ENCODE assay signal across 1 cellular context in genomic region chr21:39379986-39380891, GRCh38.
TF ChIP-seq lines count a peak whose summit lies in the region.

No MANE protein-coding gene starts in this region.

TF ChIP-seq in K562, 482 proteins besides CTCF, POLR2A, EP300 and RAD21 (continued from another document and continues in another):
- TF ChIP-seq, protein P1, sequence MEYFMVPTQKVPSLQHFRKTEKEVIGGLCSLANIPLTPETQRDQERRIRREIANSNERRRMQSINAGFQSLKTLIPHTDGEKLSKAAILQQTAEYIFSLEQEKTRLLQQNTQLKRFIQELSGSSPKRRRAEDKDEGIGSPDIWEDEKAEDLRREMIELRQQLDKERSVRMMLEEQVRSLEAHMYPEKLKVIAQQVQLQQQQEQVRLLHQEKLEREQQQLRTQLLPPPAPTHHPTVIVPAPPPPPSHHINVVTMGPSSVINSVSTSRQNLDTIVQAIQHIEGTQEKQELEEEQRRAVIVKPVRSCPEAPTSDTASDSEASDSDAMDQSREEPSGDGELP (CRISPR knock-in tag; IDR thresholded peaks at IDR 0.05; ENCODE audit: borderline replicate concordance), result peak; percentile 38; the same call in 1 of the 2 replicates
- no peak for TF ChIP-seq POU5F1 (IDR thresholded peaks at IDR 0.05; ENCODE audit: borderline replicate concordance, low read depth, low read length, partially characterized antibody)
- no peak for TF ChIP-seq BCOR (IDR thresholded peaks at IDR 0.05)
- TF ChIP-seq, protein P2, sequence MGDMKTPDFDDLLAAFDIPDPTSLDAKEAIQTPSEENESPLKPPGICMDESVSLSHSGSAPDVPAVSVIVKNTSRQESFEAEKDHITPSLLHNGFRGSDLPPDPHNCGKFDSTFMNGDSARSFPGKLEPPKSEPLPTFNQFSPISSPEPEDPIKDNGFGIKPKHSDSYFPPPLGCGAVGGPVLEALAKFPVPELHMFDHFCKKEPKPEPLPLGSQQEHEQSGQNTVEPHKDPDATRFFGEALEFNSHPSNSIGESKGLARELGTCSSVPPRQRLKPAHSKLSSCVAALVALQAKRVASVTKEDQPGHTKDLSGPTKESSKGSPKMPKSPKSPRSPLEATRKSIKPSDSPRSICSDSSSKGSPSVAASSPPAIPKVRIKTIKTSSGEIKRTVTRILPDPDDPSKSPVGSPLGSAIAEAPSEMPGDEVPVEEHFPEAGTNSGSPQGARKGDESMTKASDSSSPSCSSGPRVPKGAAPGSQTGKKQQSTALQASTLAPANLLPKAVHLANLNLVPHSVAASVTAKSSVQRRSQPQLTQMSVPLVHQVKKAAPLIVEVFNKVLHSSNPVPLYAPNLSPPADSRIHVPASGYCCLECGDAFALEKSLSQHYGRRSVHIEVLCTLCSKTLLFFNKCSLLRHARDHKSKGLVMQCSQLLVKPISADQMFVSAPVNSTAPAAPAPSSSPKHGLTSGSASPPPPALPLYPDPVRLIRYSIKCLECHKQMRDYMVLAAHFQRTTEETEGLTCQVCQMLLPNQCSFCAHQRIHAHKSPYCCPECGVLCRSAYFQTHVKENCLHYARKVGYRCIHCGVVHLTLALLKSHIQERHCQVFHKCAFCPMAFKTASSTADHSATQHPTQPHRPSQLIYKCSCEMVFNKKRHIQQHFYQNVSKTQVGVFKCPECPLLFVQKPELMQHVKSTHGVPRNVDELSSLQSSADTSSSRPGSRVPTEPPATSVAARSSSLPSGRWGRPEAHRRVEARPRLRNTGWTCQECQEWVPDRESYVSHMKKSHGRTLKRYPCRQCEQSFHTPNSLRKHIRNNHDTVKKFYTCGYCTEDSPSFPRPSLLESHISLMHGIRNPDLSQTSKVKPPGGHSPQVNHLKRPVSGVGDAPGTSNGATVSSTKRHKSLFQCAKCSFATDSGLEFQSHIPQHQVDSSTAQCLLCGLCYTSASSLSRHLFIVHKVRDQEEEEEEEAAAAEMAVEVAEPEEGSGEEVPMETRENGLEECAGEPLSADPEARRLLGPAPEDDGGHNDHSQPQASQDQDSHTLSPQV (IDR thresholded peaks at IDR 0.05), result peak; percentile 73; the same call in 1 of the 2 replicates
- TF ChIP-seq MEIS2 (IDR thresholded peaks at IDR 0.05; ENCODE audit: partially characterized antibody), result peak; percentile 77
- TF ChIP-seq FOXA1 (IDR thresholded peaks at IDR 0.05; ENCODE audit: borderline replicate concordance), result no peak
- TF ChIP-seq ZNF324 (CRISPR knock-in tag; IDR thresholded peaks at IDR 0.05), result no peak
- TF ChIP-seq, protein P3, sequence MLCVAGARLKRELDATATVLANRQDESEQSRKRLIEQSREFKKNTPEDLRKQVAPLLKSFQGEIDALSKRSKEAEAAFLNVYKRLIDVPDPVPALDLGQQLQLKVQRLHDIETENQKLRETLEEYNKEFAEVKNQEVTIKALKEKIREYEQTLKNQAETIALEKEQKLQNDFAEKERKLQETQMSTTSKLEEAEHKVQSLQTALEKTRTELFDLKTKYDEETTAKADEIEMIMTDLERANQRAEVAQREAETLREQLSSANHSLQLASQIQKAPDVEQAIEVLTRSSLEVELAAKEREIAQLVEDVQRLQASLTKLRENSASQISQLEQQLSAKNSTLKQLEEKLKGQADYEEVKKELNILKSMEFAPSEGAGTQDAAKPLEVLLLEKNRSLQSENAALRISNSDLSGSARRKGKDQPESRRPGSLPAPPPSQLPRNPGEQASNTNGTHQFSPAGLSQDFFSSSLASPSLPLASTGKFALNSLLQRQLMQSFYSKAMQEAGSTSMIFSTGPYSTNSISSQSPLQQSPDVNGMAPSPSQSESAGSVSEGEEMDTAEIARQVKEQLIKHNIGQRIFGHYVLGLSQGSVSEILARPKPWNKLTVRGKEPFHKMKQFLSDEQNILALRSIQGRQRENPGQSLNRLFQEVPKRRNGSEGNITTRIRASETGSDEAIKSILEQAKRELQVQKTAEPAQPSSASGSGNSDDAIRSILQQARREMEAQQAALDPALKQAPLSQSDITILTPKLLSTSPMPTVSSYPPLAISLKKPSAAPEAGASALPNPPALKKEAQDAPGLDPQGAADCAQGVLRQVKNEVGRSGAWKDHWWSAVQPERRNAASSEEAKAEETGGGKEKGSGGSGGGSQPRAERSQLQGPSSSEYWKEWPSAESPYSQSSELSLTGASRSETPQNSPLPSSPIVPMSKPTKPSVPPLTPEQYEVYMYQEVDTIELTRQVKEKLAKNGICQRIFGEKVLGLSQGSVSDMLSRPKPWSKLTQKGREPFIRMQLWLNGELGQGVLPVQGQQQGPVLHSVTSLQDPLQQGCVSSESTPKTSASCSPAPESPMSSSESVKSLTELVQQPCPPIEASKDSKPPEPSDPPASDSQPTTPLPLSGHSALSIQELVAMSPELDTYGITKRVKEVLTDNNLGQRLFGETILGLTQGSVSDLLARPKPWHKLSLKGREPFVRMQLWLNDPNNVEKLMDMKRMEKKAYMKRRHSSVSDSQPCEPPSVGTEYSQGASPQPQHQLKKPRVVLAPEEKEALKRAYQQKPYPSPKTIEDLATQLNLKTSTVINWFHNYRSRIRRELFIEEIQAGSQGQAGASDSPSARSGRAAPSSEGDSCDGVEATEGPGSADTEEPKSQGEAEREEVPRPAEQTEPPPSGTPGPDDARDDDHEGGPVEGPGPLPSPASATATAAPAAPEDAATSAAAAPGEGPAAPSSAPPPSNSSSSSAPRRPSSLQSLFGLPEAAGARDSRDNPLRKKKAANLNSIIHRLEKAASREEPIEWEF (CRISPR knock-in tag; IDR thresholded peaks at IDR 0.05), result no peak
- no peak for TF ChIP-seq MIER1 (IDR thresholded peaks at IDR 0.05; ENCODE audit: low read depth)
- no peak for TF ChIP-seq CBX8 (IDR thresholded peaks at IDR 0.05; ENCODE audit: borderline replicate concordance, extremely low read depth, low read depth, low read length, poor library complexity, severe bottlenecking)
- no peak for TF ChIP-seq CBFA2T3 (IDR thresholded peaks at IDR 0.05)
- no peak for TF ChIP-seq ZNF140 (CRISPR knock-in tag; IDR thresholded peaks at IDR 0.05)
- no peak for TF ChIP-seq PTRF (tag; IDR thresholded peaks at IDR 0.05)
- no peak for TF ChIP-seq ARID1B (IDR thresholded peaks at IDR 0.05)
- TF ChIP-seq, protein P4, sequence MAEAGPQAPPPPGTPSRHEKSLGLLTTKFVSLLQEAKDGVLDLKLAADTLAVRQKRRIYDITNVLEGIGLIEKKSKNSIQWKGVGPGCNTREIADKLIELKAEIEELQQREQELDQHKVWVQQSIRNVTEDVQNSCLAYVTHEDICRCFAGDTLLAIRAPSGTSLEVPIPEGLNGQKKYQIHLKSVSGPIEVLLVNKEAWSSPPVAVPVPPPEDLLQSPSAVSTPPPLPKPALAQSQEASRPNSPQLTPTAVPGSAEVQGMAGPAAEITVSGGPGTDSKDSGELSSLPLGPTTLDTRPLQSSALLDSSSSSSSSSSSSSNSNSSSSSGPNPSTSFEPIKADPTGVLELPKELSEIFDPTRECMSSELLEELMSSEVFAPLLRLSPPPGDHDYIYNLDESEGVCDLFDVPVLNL (CRISPR knock-in tag; IDR thresholded peaks at IDR 0.05; ENCODE audit: low read depth), result no peak
- TF ChIP-seq ZNF695 (CRISPR knock-in tag; IDR thresholded peaks at IDR 0.05), result no peak
- peak; percentile 99 for TF ChIP-seq CTBP1 (IDR thresholded peaks at IDR 0.05; ENCODE audit: borderline replicate concordance)
- TF ChIP-seq SRSF3 (IDR thresholded peaks at IDR 0.05; ENCODE audit: insufficient read depth, low read length), result no peak
- TF ChIP-seq NCOA2 (IDR thresholded peaks at IDR 0.05; ENCODE audit: partially characterized antibody in 2 of 2), result no peak
- TF ChIP-seq, protein P5, sequence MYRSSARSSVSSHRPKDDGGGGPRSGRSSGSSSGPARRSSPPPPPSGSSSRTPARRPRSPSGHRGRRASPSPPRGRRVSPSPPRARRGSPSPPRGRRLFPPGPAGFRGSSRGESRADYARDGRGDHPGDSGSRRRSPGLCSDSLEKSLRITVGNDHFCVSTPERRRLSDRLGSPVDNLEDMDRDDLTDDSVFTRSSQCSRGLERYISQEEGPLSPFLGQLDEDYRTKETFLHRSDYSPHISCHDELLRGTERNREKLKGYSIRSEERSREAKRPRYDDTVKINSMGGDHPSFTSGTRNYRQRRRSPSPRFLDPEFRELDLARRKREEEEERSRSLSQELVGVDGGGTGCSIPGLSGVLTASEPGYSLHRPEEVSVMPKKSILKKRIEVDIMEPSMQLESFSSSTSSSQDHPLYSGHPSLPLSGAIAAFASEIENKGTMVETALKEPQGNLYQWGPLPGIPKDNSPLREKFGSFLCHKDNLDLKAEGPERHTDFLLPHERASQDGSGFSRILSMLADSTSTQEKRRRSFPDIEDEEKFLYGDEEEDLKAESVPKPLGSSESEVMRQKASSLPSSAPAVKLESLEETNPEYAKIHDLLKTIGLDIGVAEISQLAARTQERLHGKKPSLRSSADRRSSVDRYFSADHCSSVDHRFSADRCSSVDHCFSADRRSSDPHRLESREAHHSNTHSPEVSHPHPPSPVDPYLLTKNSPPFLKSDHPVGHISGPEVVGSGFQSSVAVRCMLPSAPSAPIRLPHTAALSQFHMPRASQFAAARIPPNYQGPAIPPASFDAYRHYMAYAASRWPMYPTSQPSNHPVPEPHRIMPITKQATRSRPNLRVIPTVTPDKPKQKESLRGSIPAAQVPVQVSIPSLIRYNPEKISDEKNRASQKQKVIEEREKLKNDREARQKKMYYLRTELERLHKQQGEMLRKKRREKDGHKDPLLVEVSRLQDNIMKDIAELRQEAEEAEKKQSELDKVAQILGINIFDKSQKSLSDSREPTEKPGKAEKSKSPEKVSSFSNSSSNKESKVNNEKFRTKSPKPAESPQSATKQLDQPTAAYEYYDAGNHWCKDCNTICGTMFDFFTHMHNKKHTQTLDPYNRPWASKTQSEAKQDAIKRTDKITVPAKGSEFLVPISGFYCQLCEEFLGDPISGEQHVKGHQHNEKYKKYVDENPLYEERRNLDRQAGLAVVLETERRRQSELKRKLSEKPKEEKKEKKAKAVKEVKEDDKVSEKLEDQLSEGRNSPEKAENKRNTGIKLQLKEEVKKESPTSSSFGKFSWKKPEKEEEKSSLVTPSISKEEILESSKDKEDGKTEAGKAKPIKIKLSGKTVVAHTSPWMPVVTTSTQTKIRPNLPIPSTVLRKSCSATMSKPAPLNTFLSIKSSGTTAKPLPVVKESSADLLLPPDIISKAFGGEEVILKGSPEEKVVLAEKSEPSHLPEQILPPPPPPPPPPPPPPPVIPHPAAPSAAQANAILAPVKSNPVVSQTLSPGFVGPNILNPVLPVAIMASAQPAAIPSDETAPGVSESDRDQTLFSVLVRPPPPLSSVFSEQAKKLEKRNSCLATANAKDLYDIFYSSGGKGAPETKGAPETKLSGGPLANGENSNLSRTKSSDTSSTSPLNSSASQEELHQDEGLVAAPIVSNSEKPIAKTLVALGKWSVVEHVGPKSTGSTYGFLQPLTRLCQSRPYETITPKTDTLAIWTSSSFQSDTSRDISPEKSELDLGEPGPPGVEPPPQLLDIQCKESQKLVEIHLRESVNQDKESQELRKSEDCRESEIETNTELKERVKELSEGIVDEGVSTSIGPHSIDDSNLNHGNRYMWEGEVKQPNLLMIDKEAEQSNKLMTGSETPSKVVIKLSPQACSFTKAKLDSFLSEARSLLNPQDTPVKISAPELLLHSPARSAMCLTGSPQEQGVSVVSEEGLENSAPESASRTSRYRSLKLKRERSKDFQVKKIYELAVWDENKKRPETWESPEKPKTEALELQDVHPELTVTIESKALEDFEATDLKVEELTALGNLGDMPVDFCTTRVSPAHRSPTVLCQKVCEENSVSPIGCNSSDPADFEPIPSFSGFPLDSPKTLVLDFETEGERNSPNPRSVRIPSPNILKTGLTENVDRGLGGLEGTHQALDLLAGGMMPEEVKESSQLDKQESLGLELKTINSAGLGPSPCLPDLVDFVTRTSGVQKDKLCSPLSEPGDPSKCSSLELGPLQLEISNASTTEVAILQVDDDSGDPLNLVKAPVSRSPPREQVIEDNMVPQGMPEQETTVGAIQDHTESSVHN (IDR thresholded peaks at IDR 0.05; ENCODE audit: borderline replicate concordance in 1 of 2, low read depth in 1 of 2), result no peak
- TF ChIP-seq ZNF436 (CRISPR knock-in tag; IDR thresholded peaks at IDR 0.05), result no peak
- TF ChIP-seq CLOCK (CRISPR knock-in tag; IDR thresholded peaks at IDR 0.05; ENCODE audit: borderline replicate concordance), result no peak
- no peak for TF ChIP-seq ZNF445 (CRISPR knock-in tag; IDR thresholded peaks at IDR 0.05; ENCODE audit: low read depth)
- TF ChIP-seq SMARCE1 (IDR thresholded peaks at IDR 0.05), result no peak
- TF ChIP-seq ZNF239 (CRISPR knock-in tag; IDR thresholded peaks at IDR 0.05), result no peak
- TF ChIP-seq TAF1 (IDR thresholded peaks at IDR 0.05; ENCODE audit: control insufficient read depth, extremely low read depth, insufficient read depth, low read length, severe bottlenecking), result peak; percentile 76
- TF ChIP-seq HMGN3 (IDR thresholded peaks at IDR 0.05; ENCODE audit: borderline replicate concordance, extremely low read depth, insufficient read length, low read depth, low read length), result peak; percentile 90
- TF ChIP-seq TRIM24 (IDR thresholded peaks at IDR 0.05), result no peak
- no peak for TF ChIP-seq HNRNPUL1 (IDR thresholded peaks at IDR 0.05; ENCODE audit: low read length)
- TF ChIP-seq MAFG (tag; conservative IDR thresholded peaks at IDR 0.05), result no peak
- no peak for TF ChIP-seq LARP7 (IDR thresholded peaks at IDR 0.05)
- TF ChIP-seq ZNF347 (CRISPR knock-in tag; IDR thresholded peaks at IDR 0.05; ENCODE audit: low read depth), result no peak
- no peak for TF ChIP-seq CBFB (CRISPR knock-in tag; IDR thresholded peaks at IDR 0.05)
- TF ChIP-seq ZKSCAN1 (IDR thresholded peaks at IDR 0.05; ENCODE audit: low read depth, low read length), result no peak; the same call in 1 of the 2 replicates
- no peak for TF ChIP-seq ZC3H11A (IDR thresholded peaks at IDR 0.05; ENCODE audit: low read depth, low read length)
- TF ChIP-seq NFYB (IDR thresholded peaks at IDR 0.05; ENCODE audit: extremely low read depth, insufficient read length), result no peak
- TF ChIP-seq CEBPG (CRISPR knock-in tag; IDR thresholded peaks at IDR 0.05), result no peak
- TF ChIP-seq CEBPG (tag; conservative IDR thresholded peaks at IDR 0.05 in 1 of 2, IDR thresholded peaks at IDR 0.05 in 1 of 2), result no peak
- TF ChIP-seq JUN (IDR thresholded peaks at IDR 0.05; ENCODE audit: borderline replicate concordance, low read depth, low read length), result no peak; the same call in none of the 2 replicates
- no peak; the same call in 1 of the 2 replicates for TF ChIP-seq JUN (CRISPR knock-in tag; IDR thresholded peaks at IDR 0.05; ENCODE audit: borderline replicate concordance)
- no peak for TF ChIP-seq HNRNPL (IDR thresholded peaks at IDR 0.05; ENCODE audit: low read depth, low read length)
- TF ChIP-seq LCOR (CRISPR knock-in tag; IDR thresholded peaks at IDR 0.05), result 0 out of 2 replicates have a peak, but pooled peaks have one; percentile 67
- no peak for TF ChIP-seq CAMTA2 (CRISPR knock-in tag; conservative IDR thresholded peaks at IDR 0.05)
